Comparison of ENCODE assay signal across 1 cellular context in the genomic region with DNA sequence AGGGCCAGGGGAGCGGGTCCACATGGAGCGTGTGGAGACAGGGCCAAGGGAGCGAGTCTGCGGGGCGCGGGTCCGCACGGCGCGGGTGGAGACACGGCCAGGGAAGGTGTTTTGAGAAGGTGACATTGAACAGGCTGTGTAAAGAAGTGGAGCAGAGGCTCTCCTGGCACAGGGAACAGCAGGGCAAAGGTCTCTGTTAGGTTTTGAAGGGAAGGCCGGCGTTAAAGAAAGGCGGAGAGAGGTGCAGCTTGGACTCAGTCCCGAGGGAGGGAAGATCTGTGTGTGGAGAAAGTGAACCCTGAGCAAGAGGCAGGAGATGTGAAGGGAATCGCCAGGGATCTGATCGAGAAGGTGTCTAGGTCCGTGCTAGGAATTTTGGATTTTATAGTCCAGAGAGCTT.
TF ChIP-seq lines count a peak whose summit lies in the region.

No MANE protein-coding gene starts in this region.

TF ChIP-seq in A549, 52 proteins besides CTCF, POLR2A, EP300 and RAD21 (continued from another document):
- TF ChIP-seq BCL3 (IDR thresholded peaks at IDR 0.05) = no peak
- no peak for TF ChIP-seq PHF8 (IDR thresholded peaks at IDR 0.05; ENCODE audit: borderline replicate concordance, low read depth)
